In genomic region chr11:102458531-102458930, GRCh38 we compare ENCODE assay signal across 19 cellular contexts. TPM values are rescaled to one million over a fixed set of nuclear protein-coding genes. Genes with fewer than 3 reads are reported as not detected.
DNase-seq lines count a peak whose midpoint lies in the region; ATAC-seq, FAIRE-seq and TF ChIP-seq lines count a peak whose summit lies in the region.
"Had no signal": no experiment of that assay in that cellular context is flagged by ENCODE, and none has a peak within 500 bp of the region (broad histone marks: within the 10 kb centered on the region; RNA-seq: fewer than 3 reads in every experiment).

No MANE protein-coding gene starts in this region.

- peak overlapping the region; percentile 32 for H3K4me2 ChIP-seq in A549

- no peaks in the 10 kb centered on the region for H3K27me3 Mint-ChIP-seq in activated T-helper 2 cell treated with anti-CD3 and anti-CD28 coated beads, Interferon-gamma antibody, Interleukin-2, Interleukin-4, amounts not matched to agents 10 μg/mL and 5 μg/mL and 100 μg/mL, durations not matched to agents 14 hours and 24 hours and 36 hours (ENCODE audit: low read depth)
- H3K27me3 Mint-ChIP-seq: naive B cell had no signal

- H3K4me3 Mint-ChIP-seq in activated T-helper 2 cell treated with anti-CD3 and anti-CD28 coated beads, Interferon-gamma antibody, Interleukin-2, Interleukin-4, amounts not matched to agents 10 μg/mL and 5 μg/mL and 100 μg/mL, durations not matched to agents 14 hours and 24 hours and 36 hours (ENCODE audit: low read depth): no peak overlapping the region
- H3K4me3 Mint-ChIP-seq: IgD-negative memory B cell had no signal

- peak in 1 of 2 experiments; percentile 28; a peak in 1 of 6 replicates for ATAC-seq in A549
- no peak for ATAC-seq in GM18873 (IDR thresholded peaks at IDR 0.05; ENCODE audit: low FRiP score, unreplicated experiment)
- ATAC-seq in HG03095 (IDR thresholded peaks at IDR 0.05; ENCODE audit: unreplicated experiment): no peak
- ATAC-seq: heart right ventricle had no signal

- CTCF ChIA-PET in A549 (lab: Yijun Ruan, JAX): no interaction called here

- POLR2A ChIA-PET in A549 (lab: Yijun Ruan, JAX): no interaction called here

- peak overlapping the region; percentile 2 for H3K27ac Mint-ChIP-seq in activated T-helper 2 cell treated with anti-CD3 and anti-CD28 coated beads, Interferon-gamma antibody, Interleukin-2, Interleukin-4, amounts not matched to agents 10 μg/mL and 5 μg/mL and 100 μg/mL, durations not matched to agents 14 hours and 24 hours and 36 hours
- H3K27ac Mint-ChIP-seq: IgD-negative memory B cell, progenitor cell of endocrine pancreas had no signal

- TF ChIP-seq CTCF in A549 (IDR thresholded peaks at IDR 0.05) (no peak), fibroblast of pulmonary artery (IDR thresholded peaks at IDR 0.05; ENCODE audit: low read length, missing control alignments) (no peak), testis (IDR thresholded peaks at IDR 0.05) (no peak)

- 53% methylated on average over 3 of the region's 3 CpGs for WGBS in A549 (ENCODE audit: missing lambda C conversion rate)
- WGBS in testis, 2 donors: 87 to 92% methylated on average over 3 of the region's 3 CpGs

- no peak for TF ChIP-seq POLR2A in A549 (IDR thresholded peaks at IDR 0.05; ENCODE audit: low read length)
- no peak for TF ChIP-seq POLR2A in GM12892 (IDR thresholded peaks at IDR 0.05; ENCODE audit: low read depth, low read length)
- no peak for TF ChIP-seq POLR2A in testis (IDR thresholded peaks at IDR 0.05)

- H3K4me1 ChIP-seq in A549: peaks cover 70% of the 10 kb centered on the region
- no peaks in the 10 kb centered on the region for H3K4me1 ChIP-seq in testis

- H3K9me3 ChIP-seq in A549 (no peaks in the 10 kb centered on the region), testis (no peaks in the 10 kb centered on the region)
- H3K9me3 ChIP-seq: adrenal gland, HAP-1, heart right ventricle had no signal

- H3K4me1 Mint-ChIP-seq in activated T-helper 2 cell treated with anti-CD3 and anti-CD28 coated beads, Interferon-gamma antibody, Interleukin-2, Interleukin-4, amounts not matched to agents 10 μg/mL and 5 μg/mL and 100 μg/mL, durations not matched to agents 14 hours and 24 hours and 36 hours (ENCODE audit: low read depth): peaks cover 63% of the 10 kb centered on the region

- H3K36me3 Mint-ChIP-seq in activated T-helper 2 cell treated with anti-CD3 and anti-CD28 coated beads, Interferon-gamma antibody, Interleukin-2, Interleukin-4, amounts not matched to agents 10 μg/mL and 5 μg/mL and 100 μg/mL, durations not matched to agents 14 hours and 24 hours and 36 hours (ENCODE audit: low read depth): peaks cover 2% of the 10 kb centered on the region
- H3K36me3 Mint-ChIP-seq: IgD-negative memory B cell, naive B cell had no signal

- DNase-seq in A549 (ENCODE audit: low read depth in 1 of 2, low spot score in 1 of 2) (peak in 1 of 2 experiments; percentile 25), GM12892 (ENCODE audit: insufficient read length) (no peak), fibroblast of pulmonary artery (ENCODE audit: low read depth) (peak; percentile 92), testis (no peak), GM19240 (ENCODE audit: insufficient read length, low spot score) (no peak)
- no peak for DNase-seq in activated T-helper 2 cell treated with anti-CD3 and anti-CD28 coated beads, Interferon-gamma antibody, Interleukin-2, Interleukin-4, amounts not matched to agents 10 μg/mL and 5 μg/mL and 100 μg/mL, durations not matched to agents 14 hours and 24 hours and 36 hours (ENCODE audit: low spot score)
- DNase-seq: adrenal gland; caudate nucleus; heart right ventricle; naive B cell; NCI-H510A; SIG-M5; stimulated activated CD4-positive, alpha-beta T cell treated with anti-CD3 and anti-CD28 coated beads, Interleukin-4, amount 100 ng/mL, for 4 hours had no signal

- no peaks in the 10 kb centered on the region for H3K9me3 Mint-ChIP-seq in activated T-helper 2 cell treated with anti-CD3 and anti-CD28 coated beads, Interferon-gamma antibody, Interleukin-2, Interleukin-4, amounts not matched to agents 10 μg/mL and 5 μg/mL and 100 μg/mL, durations not matched to agents 14 hours and 24 hours and 36 hours
- H3K9me3 Mint-ChIP-seq: IgD-negative memory B cell, naive B cell had no signal

- intact Hi-C loops in activated T-helper 2 cell treated with anti-CD3 and anti-CD28 coated beads, Interferon-gamma antibody, Interleukin-2, Interleukin-4, amounts not matched to agents 10 μg/mL and 5 μg/mL and 100 μg/mL, durations not matched to agents 14 hours and 24 hours and 36 hours (cut with micrococcal nuclease): loop anchor here (1.0 kb wide), 1 partner anchor 18 kb away; no protein-coding TSS in a partner anchor
- intact Hi-C loops in testis (cut with DNase I; ENCODE audit: low total_unique reads): no loop called here

- no peaks in the 10 kb centered on the region for H3K36me3 ChIP-seq in testis (ENCODE audit: low read depth, missing control alignments)
- H3K36me3 ChIP-seq: adrenal gland, HAP-1, heart right ventricle had no signal

- H3K27ac ChIP-seq in A549 (peak overlapping the region; percentile 48 to 49; a peak in 4 of 6 replicates), testis (no peak overlapping the region)
- H3K27ac ChIP-seq: adrenal gland, heart right ventricle had no signal

- no peak for TF ChIP-seq RAD21 in A549 (conservative IDR thresholded peaks at IDR 0.05 in 1 of 2, IDR thresholded peaks at IDR 0.05 in 1 of 2)

- FAIRE-seq in A549 (lab: Jason Lieb, UNC) (no peak), GM12892 (lab: Jason Lieb, UNC) (peak; percentile 14)
- FAIRE-seq: islet of Langerhans had no signal

- no peak for TF ChIP-seq EP300 in A549 (IDR thresholded peaks at IDR 0.05)

- H3K4me3 ChIP-seq in A549 (no peak overlapping the region), fibroblast of pulmonary artery (replicated peaks; ENCODE audit: low read depth, low read length) (no peak overlapping the region), testis (no peak overlapping the region)
- H3K4me3 ChIP-seq: adrenal gland, HAP-1, heart right ventricle had no signal

- H3K27me3 ChIP-seq in testis: no peaks in the 10 kb centered on the region
- H3K27me3 ChIP-seq: adrenal gland, heart right ventricle had no signal

TF ChIP-seq in A549, 52 proteins besides CTCF, POLR2A, EP300 and RAD21:
- TF ChIP-seq CEBPB (IDR thresholded peaks at IDR 0.05) (peak; percentile 47 to 53; a peak in 3 of 4 replicates), GATA3 (IDR thresholded peaks at IDR 0.05; ENCODE audit: borderline replicate concordance) (no peak)

RNA-seq across cellular contexts. Expression of gene TMEM123, which starts 6.0 kb away (rescaled TPM):
- 432 and 458 TPM in 2 replicates for polyA plus RNA-seq in A549 (2011; rRNA removed)
- 66.4 and 75.8 TPM in 2 replicates for polyA plus RNA-seq in A549 (2012; cell fraction: cytosol; rRNA removed)
- polyA plus RNA-seq in A549 (2012; cell fraction: nucleus; rRNA removed): 17.6 and 18.7 TPM in 2 replicates
- polyA plus RNA-seq in A549 (2017; fragmentation: RNase III; extraction: RNeasy Plus Mini Kit Qiagen cat#74134 plus additional on column Dnase treatment): 197 to 215 TPM (median 199 TPM) in 3 replicates
- 159 and 220 TPM in 2 replicates for polyA minus RNA-seq in A549 (2011; rRNA and poly(A)+ RNA removed)
- 128 TPM for polyA plus RNA-seq in GM12892 (2012; ENCODE audit: missing spikeins)
- 202 and 204 TPM in 2 replicates for total RNA-seq in activated T-helper 2 cell treated with anti-CD3 and anti-CD28 coated beads, Interferon-gamma antibody, Interleukin-2, Interleukin-4, amounts not matched to agents 10 μg/mL and 5 μg/mL and 100 μg/mL, durations not matched to agents 14 hours and 24 hours and 36 hours
- total RNA-seq in testis: 100 to 1,000 TPM; 177 to 218 TPM
- polyA plus RNA-seq in testis (ENCODE audit: insufficient read depth, low read depth, low replicate concordance): 137 TPM

Comparison
In these comparisons a context has a peak if more than half of its experiments do, and no peak if none do; other contexts are left out.
1. H3K27ac ChIP-seq: peak in A549 (2 of 2); none in testis (0 of 2).